Comparison of ENCODE assay signal across 23 cellular contexts in genomic region chr6:45951771-45952529, GRCh38.
DNase-seq lines count a peak whose midpoint lies in the region; ATAC-seq and TF ChIP-seq lines count a peak whose summit lies in the region.
"Had no signal": no experiment of that assay in that cellular context is flagged by ENCODE, and none has a peak within 500 bp of the region (broad histone marks: within the 10 kb centered on the region; RNA-seq: fewer than 3 reads in every experiment).

No MANE protein-coding gene starts in this region.

- H3K9me3 Mint-ChIP-seq in nephron progenitor cell: no peaks in the 10 kb centered on the region
- H3K9me3 Mint-ChIP-seq: activated CD4-positive, alpha-beta memory T cell treated with anti-CD3 and anti-CD28 coated beads for 36 hours; activated naive CD4-positive, alpha-beta T cell treated with anti-CD3 and anti-CD28 coated beads, Interleukin-2, amount 50 U/mL, for 24 hours; activated T-cell treated with anti-CD3 and anti-CD28 coated beads, Interleukin-2, amount 50 U/mL, for 4 hours; stimulated activated memory B cell treated with anti-CD40 and anti-IgM and Interleukin-4, amounts not matched to agents 10 μg/mL and 1 μg/mL and 100 μg/mL, for 72 hours; T-cell had no signal

- H3K27me3 ChIP-seq in heart left ventricle (no peaks in the 10 kb centered on the region), upper lobe of left lung (no peaks in the 10 kb centered on the region)
- H3K27me3 ChIP-seq: esophagus muscularis mucosa had no signal

- H3K27ac Mint-ChIP-seq in nephron progenitor cell: peak overlapping the region; percentile 52
- H3K27ac Mint-ChIP-seq: activated CD4-positive, alpha-beta memory T cell treated with anti-CD3 and anti-CD28 coated beads for 36 hours; activated naive CD4-positive, alpha-beta T cell treated with anti-CD3 and anti-CD28 coated beads, Interleukin-2, amount 50 U/mL, for 24 hours; stimulated activated memory B cell treated with anti-CD40 and anti-IgM and Interleukin-4, amounts not matched to agents 10 μg/mL and 1 μg/mL and 100 μg/mL, for 72 hours; T-cell had no signal

- TF ChIP-seq CTCF in heart left ventricle (IDR thresholded peaks at IDR 0.05): no peak
- no peak for TF ChIP-seq CTCF in fibroblast of pulmonary artery (IDR thresholded peaks at IDR 0.05; ENCODE audit: low read length, missing control alignments)
- TF ChIP-seq CTCF in nephron progenitor cell (IDR thresholded peaks at IDR 0.05): no peak
- no peak for TF ChIP-seq CTCF in upper lobe of left lung (IDR thresholded peaks at IDR 0.05)

- ATAC-seq in heart left ventricle (peak in 2 of 4 donors; percentile 21 to 59), Right ventricle myocardium superior (ENCODE audit: poor library complexity) (no peak), upper lobe of left lung (ENCODE audit: low FRiP score in 2 of 2) (peak; percentile 47 to 85)
- ATAC-seq: activated T-cell treated with anti-CD3 and anti-CD28 coated beads, Interleukin-2, amount 50 U/mL, for 4 hours; stimulated activated memory B cell treated with anti-CD40 and anti-IgM and Interleukin-4, amounts not matched to agents 10 μg/mL and 1 μg/mL and 100 μg/mL, for 72 hours; T-cell had no signal

- no peak overlapping the region for H3K4me3 Mint-ChIP-seq in nephron progenitor cell
- H3K4me3 Mint-ChIP-seq: activated CD4-positive, alpha-beta memory T cell treated with anti-CD3 and anti-CD28 coated beads for 36 hours; activated naive CD4-positive, alpha-beta T cell treated with anti-CD3 and anti-CD28 coated beads, Interleukin-2, amount 50 U/mL, for 24 hours; activated T-cell treated with anti-CD3 and anti-CD28 coated beads, Interleukin-2, amount 50 U/mL, for 4 hours; CD4-positive, CD25-positive, alpha-beta regulatory T cell; stimulated activated memory B cell treated with anti-CD40 and anti-IgM and Interleukin-4, amounts not matched to agents 10 μg/mL and 1 μg/mL and 100 μg/mL, for 72 hours; T-cell had no signal

- peak in 1 of 4 donors; percentile 66 for TF ChIP-seq EP300 in upper lobe of left lung (IDR thresholded peaks at IDR 0.05)

- H3K27ac ChIP-seq in heart left ventricle: peak overlapping the region in 9 of 12 donors; percentile 3 to 64 (median 41)
- H3K27ac ChIP-seq in upper lobe of left lung: peak overlapping the region; percentile 47 to 66 (median 56)
- H3K27ac ChIP-seq in substantia nigra (ENCODE audit: low read depth, low read length, poor library complexity, severe bottlenecking): no peak overlapping the region
- H3K27ac ChIP-seq: dorsolateral prefrontal cortex, esophagus muscularis mucosa, parathyroid adenoma, RWPE1 had no signal

- no peaks in the 10 kb centered on the region for H3K36me3 Mint-ChIP-seq in nephron progenitor cell (ENCODE audit: low read depth)

- H3K9me3 ChIP-seq in heart left ventricle: no peaks in the 10 kb centered on the region
- H3K9me3 ChIP-seq in upper lobe of left lung: no peaks in the 10 kb centered on the region
- H3K9me3 ChIP-seq: esophagus muscularis mucosa had no signal

- H3K36me3 ChIP-seq in heart left ventricle: peaks cover 0 to 71% (median 18%) of the 10 kb centered on the region in 9 donors
- H3K36me3 ChIP-seq in upper lobe of left lung: peaks cover 0 to 13% (median 3%) of the 10 kb centered on the region in 4 donors

- peaks cover 9% of the 10 kb centered on the region for H3K27me3 Mint-ChIP-seq in nephron progenitor cell (ENCODE audit: low read depth, poor library complexity)
- H3K27me3 Mint-ChIP-seq: activated CD4-positive, alpha-beta memory T cell treated with anti-CD3 and anti-CD28 coated beads for 36 hours; activated naive CD4-positive, alpha-beta T cell treated with anti-CD3 and anti-CD28 coated beads, Interleukin-2, amount 50 U/mL, for 24 hours; stimulated activated memory B cell treated with anti-CD40 and anti-IgM and Interleukin-4, amounts not matched to agents 10 μg/mL and 1 μg/mL and 100 μg/mL, for 72 hours; T-cell had no signal

- intact Hi-C loops in heart left ventricle (cut with DNase I) (loop anchor here in 3 of 10 donors (5.0 kb wide), 1 partner anchor 60 kb away; no protein-coding TSS in a partner anchor), Right ventricle myocardium superior (cut with DNase I) (no loop called here)

- TF ChIP-seq POLR2A in heart left ventricle (IDR thresholded peaks at IDR 0.05) (no peak), upper lobe of left lung (IDR thresholded peaks at IDR 0.05) (no peak), erythroblast (IDR thresholded peaks at IDR 0.05; ENCODE audit: low read length) (no peak)

- H3K4me1 Mint-ChIP-seq in nephron progenitor cell: peaks cover 42% of the 10 kb centered on the region
- H3K4me1 Mint-ChIP-seq: activated naive CD4-positive, alpha-beta T cell treated with anti-CD3 and anti-CD28 coated beads, Interleukin-2, amount 50 U/mL, for 24 hours; CD4-positive, CD25-positive, alpha-beta regulatory T cell; stimulated activated memory B cell treated with anti-CD40 and anti-IgM and Interleukin-4, amounts not matched to agents 10 μg/mL and 1 μg/mL and 100 μg/mL, for 72 hours; T-cell had no signal

- DNase-seq in heart left ventricle: no peak
- no peak for DNase-seq in Right ventricle myocardium superior
- DNase-seq in fibroblast of pulmonary artery (ENCODE audit: low read depth): peak; percentile 21
- no peak for DNase-seq in nephron progenitor cell
- no peak for DNase-seq in upper lobe of left lung
- DNase-seq in erythroblast (lab: John Stamatoyannopoulos, UW): no peak
- DNase-seq in substantia nigra (lab: John Stamatoyannopoulos, UW): no peak
- DNase-seq in glomerular visceral epithelial cell (ENCODE audit: extremely low spot score): no peak
- DNase-seq: activated CD4-positive, alpha-beta memory T cell treated with anti-CD3 and anti-CD28 coated beads for 36 hours; activated T-cell treated with anti-CD3 and anti-CD28 coated beads, Interleukin-2, amount 50 U/mL, for 4 hours; CD4-positive, CD25-positive, alpha-beta regulatory T cell; DND-41; dorsolateral prefrontal cortex; hippocampal formation; Karpas-422; NCI-H1105; NCI-H345; T-cell had no signal

- H3K4me1 ChIP-seq in heart left ventricle (peaks cover 0 to 85% (median 55%) of the 10 kb centered on the region in 12 donors), upper lobe of left lung (peaks cover 12 to 16% (median 13%) of the 10 kb centered on the region in 4 donors)
- H3K4me1 ChIP-seq: parathyroid adenoma had no signal

- H3K4me3 ChIP-seq in heart left ventricle (no peak overlapping the region), fibroblast of pulmonary artery (replicated peaks; ENCODE audit: low read depth, low read length) (no peak overlapping the region), upper lobe of left lung (no peak overlapping the region)
- H3K4me3 ChIP-seq: dorsolateral prefrontal cortex, esophagus muscularis mucosa had no signal

- WGBS in heart left ventricle, 4 donors: 42 to 51% (median 47%) methylated on average over 10 of the region's 10 CpGs
- 58 to 65% methylated on average over 9 to 10 of the region's 10 CpGs for WGBS in upper lobe of left lung, 2 donors
